ENCODE assay signal across 26 cellular contexts in genomic region chr19:31546561-31546960, GRCh38.
"Had no signal": no experiment of that assay in that cellular context is flagged by ENCODE, and none has a peak within 500 bp of the region (broad histone marks: within the 10 kb centered on the region; RNA-seq: fewer than 3 reads in every experiment).

No MANE protein-coding gene starts in this region.

- H3K27ac Mint-ChIP-seq: mesothelial cell of epicardium; natural killer cell; nephron progenitor cell; progenitor cell of endocrine pancreas; stimulated activated effector memory CD8-positive, alpha-beta T cell treated with anti-CD3 and anti-CD28 coated beads, Interleukin-12 subunit alpha, Interleukin-12 subunit beta, amount 100 ng/mL, for 72 hours; stimulated activated naive CD8-positive, alpha-beta T cell treated with anti-CD3 and anti-CD28 coated beads, Interleukin-15, Interleukin-2, amounts not matched to agents 100 ng/mL and 50 ng/mL, for 24 hours had no signal

- H3K27ac ChIP-seq: left lung, lower lobe of right lung, ovary, sigmoid colon, spleen, suprapubic skin, thoracic aorta, tibial artery, upper lobe of right lung had no signal

- H3K4me1 Mint-ChIP-seq: naive B cell; natural killer cell; nephron progenitor cell; stimulated activated effector memory CD8-positive, alpha-beta T cell treated with anti-CD3 and anti-CD28 coated beads, Interleukin-12 subunit alpha, Interleukin-12 subunit beta, amount 100 ng/mL, for 72 hours had no signal

- H3K27me3 ChIP-seq: ovary, sigmoid colon, tibial artery, upper lobe of right lung had no signal

- ATAC-seq: left colon; left lung; lower lobe of right lung; natural killer cell; right cardiac atrium; stimulated activated effector memory CD8-positive, alpha-beta T cell treated with anti-CD3 and anti-CD28 coated beads, Interleukin-12 subunit alpha, Interleukin-12 subunit beta, amount 100 ng/mL, for 72 hours; upper lobe of right lung had no signal

- H3K36me3 Mint-ChIP-seq: mesothelial cell of epicardium; naive B cell; natural killer cell; stimulated activated effector memory CD8-positive, alpha-beta T cell treated with anti-CD3 and anti-CD28 coated beads, Interleukin-12 subunit alpha, Interleukin-12 subunit beta, amount 100 ng/mL, for 72 hours had no signal

- H3K4me3 ChIP-seq: left lung, lower lobe of right lung, ovary, sigmoid colon, spleen, suprapubic skin, thoracic aorta, tibial artery, upper lobe of right lung had no signal

- H3K9me3 Mint-ChIP-seq: mesothelial cell of epicardium; natural killer cell; nephron progenitor cell; stimulated activated effector memory CD8-positive, alpha-beta T cell treated with anti-CD3 and anti-CD28 coated beads, Interleukin-12 subunit alpha, Interleukin-12 subunit beta, amount 100 ng/mL, for 72 hours had no signal

- H3K9me3 ChIP-seq: left lung, lower lobe of right lung, ovary, sigmoid colon, suprapubic skin, thoracic aorta, tibial artery, upper lobe of right lung had no signal

- DNase-seq: hippocampal formation; kidney; left colon; left lung; lower lobe of right lung; mammary epithelial cell; mesendoderm; naive B cell; natural killer cell; nephron progenitor cell; ovary; right cardiac atrium; sigmoid colon; small intestine; spleen; stimulated activated CD4-positive, alpha-beta T cell treated with anti-CD3 and anti-CD28 coated beads, Interleukin-4, amount 100 ng/mL, for 24 hours; stimulated activated naive CD4-positive, alpha-beta T cell; tibial artery; trophoblast cell; upper lobe of right lung had no signal

- H3K27me3 Mint-ChIP-seq: naive B cell had no signal

- H3K36me3 ChIP-seq: left lung, lower lobe of right lung, ovary, sigmoid colon, spleen, suprapubic skin, thoracic aorta, tibial artery, upper lobe of right lung had no signal

- H3K4me3 Mint-ChIP-seq: mesothelial cell of epicardium; naive B cell; natural killer cell; nephron progenitor cell; stimulated activated effector memory CD8-positive, alpha-beta T cell treated with anti-CD3 and anti-CD28 coated beads, Interleukin-12 subunit alpha, Interleukin-12 subunit beta, amount 100 ng/mL, for 72 hours; stimulated activated naive CD8-positive, alpha-beta T cell treated with anti-CD3 and anti-CD28 coated beads, Interleukin-15, Interleukin-2, amounts not matched to agents 100 ng/mL and 50 ng/mL, for 24 hours had no signal
